ENCODE assay signal across 1 cellular context in the genomic region with DNA sequence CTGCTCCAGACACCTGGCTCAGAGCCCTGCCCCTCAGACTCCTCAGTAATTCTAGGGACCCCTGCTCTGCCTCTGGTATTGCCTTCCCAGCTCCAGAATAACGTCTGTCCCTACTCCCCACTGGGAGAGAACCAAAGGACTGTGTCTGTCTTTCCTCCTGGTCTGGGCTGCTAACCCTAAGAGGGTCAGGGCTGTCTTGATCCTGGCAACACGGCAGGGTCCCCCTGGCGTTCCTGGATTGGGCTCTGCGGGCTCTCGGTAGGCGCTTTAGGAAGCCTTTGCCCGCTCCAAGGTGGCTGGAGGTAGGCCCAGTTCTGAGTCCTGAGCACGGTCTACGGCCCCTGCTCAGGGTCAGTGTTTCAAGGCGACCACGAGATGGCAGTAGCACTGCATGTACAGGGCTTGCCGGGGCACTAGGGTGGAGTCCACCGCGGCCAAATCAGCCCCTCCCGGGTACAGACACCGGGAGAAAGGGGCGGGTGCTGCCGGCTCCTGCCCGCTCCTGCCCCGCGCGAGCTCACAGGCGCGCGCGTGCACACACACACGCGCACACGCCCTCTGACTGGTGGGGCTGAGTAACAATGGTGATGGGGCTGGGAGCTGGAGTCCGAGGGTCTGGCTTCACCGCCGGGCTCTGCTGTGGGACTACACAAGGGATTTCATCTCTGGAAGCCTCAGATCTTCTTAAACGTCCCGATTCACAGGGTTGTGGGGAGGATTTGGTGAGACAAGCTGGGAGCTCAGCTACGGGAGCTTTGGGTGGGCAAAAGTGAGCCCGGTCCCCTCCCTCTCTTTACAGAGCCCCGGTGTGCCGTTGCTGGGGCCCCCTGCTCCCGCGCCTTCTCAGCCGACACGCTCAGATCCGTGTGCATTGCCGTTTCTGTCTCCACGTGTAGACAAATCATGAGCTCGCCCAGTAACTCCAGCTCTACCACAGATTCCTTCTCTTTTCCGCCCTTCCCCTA.
TF ChIP-seq lines count a peak whose summit lies in the region.

No MANE protein-coding gene starts in this region.

TF ChIP-seq in HepG2, 621 proteins besides CTCF, POLR2A, EP300 and RAD21 (continued from another document and continues in another):
- TF ChIP-seq, protein P1, sequence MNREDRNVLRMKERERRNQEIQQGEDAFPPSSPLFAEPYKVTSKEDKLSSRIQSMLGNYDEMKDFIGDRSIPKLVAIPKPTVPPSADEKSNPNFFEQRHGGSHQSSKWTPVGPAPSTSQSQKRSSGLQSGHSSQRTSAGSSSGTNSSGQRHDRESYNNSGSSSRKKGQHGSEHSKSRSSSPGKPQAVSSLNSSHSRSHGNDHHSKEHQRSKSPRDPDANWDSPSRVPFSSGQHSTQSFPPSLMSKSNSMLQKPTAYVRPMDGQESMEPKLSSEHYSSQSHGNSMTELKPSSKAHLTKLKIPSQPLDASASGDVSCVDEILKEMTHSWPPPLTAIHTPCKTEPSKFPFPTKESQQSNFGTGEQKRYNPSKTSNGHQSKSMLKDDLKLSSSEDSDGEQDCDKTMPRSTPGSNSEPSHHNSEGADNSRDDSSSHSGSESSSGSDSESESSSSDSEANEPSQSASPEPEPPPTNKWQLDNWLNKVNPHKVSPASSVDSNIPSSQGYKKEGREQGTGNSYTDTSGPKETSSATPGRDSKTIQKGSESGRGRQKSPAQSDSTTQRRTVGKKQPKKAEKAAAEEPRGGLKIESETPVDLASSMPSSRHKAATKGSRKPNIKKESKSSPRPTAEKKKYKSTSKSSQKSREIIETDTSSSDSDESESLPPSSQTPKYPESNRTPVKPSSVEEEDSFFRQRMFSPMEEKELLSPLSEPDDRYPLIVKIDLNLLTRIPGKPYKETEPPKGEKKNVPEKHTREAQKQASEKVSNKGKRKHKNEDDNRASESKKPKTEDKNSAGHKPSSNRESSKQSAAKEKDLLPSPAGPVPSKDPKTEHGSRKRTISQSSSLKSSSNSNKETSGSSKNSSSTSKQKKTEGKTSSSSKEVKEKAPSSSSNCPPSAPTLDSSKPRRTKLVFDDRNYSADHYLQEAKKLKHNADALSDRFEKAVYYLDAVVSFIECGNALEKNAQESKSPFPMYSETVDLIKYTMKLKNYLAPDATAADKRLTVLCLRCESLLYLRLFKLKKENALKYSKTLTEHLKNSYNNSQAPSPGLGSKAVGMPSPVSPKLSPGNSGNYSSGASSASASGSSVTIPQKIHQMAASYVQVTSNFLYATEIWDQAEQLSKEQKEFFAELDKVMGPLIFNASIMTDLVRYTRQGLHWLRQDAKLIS (CRISPR knock-in tag; IDR thresholded peaks at IDR 0.05) = no peak
- no peak for TF ChIP-seq ELF4 (CRISPR knock-in tag; IDR thresholded peaks at IDR 0.05; ENCODE audit: borderline replicate concordance)
- TF ChIP-seq, protein P2, sequence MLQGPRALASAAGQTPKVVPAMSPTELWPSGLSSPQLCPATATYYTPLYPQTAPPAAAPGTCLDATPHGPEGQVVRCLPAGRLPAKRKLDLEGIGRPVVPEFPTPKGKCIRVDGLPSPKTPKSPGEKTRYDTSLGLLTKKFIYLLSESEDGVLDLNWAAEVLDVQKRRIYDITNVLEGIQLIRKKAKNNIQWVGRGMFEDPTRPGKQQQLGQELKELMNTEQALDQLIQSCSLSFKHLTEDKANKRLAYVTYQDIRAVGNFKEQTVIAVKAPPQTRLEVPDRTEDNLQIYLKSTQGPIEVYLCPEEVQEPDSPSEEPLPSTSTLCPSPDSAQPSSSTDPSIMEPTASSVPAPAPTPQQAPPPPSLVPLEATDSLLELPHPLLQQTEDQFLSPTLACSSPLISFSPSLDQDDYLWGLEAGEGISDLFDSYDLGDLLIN (CRISPR knock-in tag; IDR thresholded peaks at IDR 0.05; ENCODE audit: borderline replicate concordance) = no peak
- peak; percentile 29; the same call in 1 of the 2 replicates for TF ChIP-seq MTF2 (CRISPR knock-in tag; IDR thresholded peaks at IDR 0.05; ENCODE audit: borderline replicate concordance)
- TF ChIP-seq, protein P3, sequence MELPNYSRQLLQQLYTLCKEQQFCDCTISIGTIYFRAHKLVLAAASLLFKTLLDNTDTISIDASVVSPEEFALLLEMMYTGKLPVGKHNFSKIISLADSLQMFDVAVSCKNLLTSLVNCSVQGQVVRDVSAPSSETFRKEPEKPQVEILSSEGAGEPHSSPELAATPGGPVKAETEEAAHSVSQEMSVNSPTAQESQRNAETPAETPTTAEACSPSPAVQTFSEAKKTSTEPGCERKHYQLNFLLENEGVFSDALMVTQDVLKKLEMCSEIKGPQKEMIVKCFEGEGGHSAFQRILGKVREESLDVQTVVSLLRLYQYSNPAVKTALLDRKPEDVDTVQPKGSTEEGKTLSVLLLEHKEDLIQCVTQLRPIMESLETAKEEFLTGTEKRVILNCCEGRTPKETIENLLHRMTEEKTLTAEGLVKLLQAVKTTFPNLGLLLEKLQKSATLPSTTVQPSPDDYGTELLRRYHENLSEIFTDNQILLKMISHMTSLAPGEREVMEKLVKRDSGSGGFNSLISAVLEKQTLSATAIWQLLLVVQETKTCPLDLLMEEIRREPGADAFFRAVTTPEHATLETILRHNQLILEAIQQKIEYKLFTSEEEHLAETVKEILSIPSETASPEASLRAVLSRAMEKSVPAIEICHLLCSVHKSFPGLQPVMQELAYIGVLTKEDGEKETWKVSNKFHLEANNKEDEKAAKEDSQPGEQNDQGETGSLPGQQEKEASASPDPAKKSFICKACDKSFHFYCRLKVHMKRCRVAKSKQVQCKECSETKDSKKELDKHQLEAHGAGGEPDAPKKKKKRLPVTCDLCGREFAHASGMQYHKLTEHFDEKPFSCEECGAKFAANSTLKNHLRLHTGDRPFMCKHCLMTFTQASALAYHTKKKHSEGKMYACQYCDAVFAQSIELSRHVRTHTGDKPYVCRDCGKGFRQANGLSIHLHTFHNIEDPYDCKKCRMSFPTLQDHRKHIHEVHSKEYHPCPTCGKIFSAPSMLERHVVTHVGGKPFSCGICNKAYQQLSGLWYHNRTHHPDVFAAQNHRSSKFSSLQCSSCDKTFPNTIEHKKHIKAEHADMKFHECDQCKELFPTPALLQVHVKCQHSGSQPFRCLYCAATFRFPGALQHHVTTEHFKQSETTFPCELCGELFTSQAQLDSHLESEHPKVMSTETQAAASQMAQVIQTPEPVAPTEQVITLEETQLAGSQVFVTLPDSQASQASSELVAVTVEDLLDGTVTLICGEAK (IDR thresholded peaks at IDR 0.05) = no peak
- TF ChIP-seq, protein P3 (CRISPR knock-in tag; IDR thresholded peaks at IDR 0.05) = no peak
- no peak for TF ChIP-seq CHD2 (IDR thresholded peaks at IDR 0.05; ENCODE audit: low read depth, low read length)
- TF ChIP-seq ZFYVE20 (CRISPR knock-in tag; IDR thresholded peaks at IDR 0.05; ENCODE audit: borderline replicate concordance, low read depth) = no peak
- no peak for TF ChIP-seq ESRRA (CRISPR knock-in tag; IDR thresholded peaks at IDR 0.05; ENCODE audit: low read depth)
- TF ChIP-seq, protein P4, sequence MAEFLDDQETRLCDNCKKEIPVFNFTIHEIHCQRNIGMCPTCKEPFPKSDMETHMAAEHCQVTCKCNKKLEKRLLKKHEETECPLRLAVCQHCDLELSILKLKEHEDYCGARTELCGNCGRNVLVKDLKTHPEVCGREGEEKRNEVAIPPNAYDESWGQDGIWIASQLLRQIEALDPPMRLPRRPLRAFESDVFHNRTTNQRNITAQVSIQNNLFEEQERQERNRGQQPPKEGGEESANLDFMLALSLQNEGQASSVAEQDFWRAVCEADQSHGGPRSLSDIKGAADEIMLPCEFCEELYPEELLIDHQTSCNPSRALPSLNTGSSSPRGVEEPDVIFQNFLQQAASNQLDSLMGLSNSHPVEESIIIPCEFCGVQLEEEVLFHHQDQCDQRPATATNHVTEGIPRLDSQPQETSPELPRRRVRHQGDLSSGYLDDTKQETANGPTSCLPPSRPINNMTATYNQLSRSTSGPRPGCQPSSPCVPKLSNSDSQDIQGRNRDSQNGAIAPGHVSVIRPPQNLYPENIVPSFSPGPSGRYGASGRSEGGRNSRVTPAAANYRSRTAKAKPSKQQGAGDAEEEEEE (CRISPR knock-in tag; IDR thresholded peaks at IDR 0.05; ENCODE audit: borderline replicate concordance) = 0 out of 2 replicates have a peak, but pooled peaks have one; percentile 55
- TF ChIP-seq FLYWCH1 (CRISPR knock-in tag; IDR thresholded peaks at IDR 0.05) = no peak
- no peak; the same call in 1 of the 2 replicates for TF ChIP-seq PHF8 (CRISPR knock-in tag; IDR thresholded peaks at IDR 0.05)
- no peak for TF ChIP-seq CEBPB (IDR thresholded peaks at IDR 0.05; ENCODE audit: borderline replicate concordance, low read depth, low read length)
- TF ChIP-seq ZNF260 (CRISPR knock-in tag; IDR thresholded peaks at IDR 0.05; ENCODE audit: borderline replicate concordance, low read depth) = no peak
- TF ChIP-seq, protein P5, sequence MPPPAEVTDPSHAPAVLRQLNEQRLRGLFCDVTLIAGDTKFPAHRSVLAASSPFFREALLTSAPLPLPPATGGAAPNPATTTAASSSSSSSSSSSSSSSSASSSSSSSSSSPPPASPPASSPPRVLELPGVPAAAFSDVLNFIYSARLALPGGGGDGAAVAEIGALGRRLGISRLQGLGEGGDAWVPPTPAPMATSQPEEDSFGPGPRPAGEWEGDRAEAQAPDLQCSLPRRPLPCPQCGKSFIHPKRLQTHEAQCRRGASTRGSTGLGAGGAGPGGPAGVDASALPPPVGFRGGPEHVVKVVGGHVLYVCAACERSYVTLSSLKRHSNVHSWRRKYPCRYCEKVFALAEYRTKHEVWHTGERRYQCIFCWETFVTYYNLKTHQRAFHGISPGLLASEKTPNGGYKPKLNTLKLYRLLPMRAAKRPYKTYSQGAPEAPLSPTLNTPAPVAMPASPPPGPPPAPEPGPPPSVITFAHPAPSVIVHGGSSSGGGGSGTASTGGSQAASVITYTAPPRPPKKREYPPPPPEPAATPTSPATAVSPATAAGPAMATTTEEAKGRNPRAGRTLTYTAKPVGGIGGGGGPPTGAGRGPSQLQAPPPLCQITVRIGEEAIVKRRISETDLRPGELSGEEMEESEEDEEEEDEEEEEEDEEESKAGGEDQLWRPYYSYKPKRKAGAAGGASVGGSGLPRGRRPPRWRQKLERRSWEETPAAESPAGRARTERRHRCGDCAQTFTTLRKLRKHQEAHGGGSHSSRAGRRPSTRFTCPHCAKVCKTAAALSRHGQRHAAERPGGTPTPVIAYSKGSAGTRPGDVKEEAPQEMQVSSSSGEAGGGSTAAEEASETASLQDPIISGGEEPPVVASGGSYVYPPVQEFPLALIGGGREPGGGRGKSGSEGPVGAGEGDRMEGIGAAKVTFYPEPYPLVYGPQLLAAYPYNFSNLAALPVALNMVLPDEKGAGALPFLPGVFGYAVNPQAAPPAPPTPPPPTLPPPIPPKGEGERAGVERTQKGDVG (CRISPR knock-in tag; IDR thresholded peaks at IDR 0.05; ENCODE audit: borderline replicate concordance) = no peak
- TF ChIP-seq PTBP1 (IDR thresholded peaks at IDR 0.05; ENCODE audit: low read depth, low read length, poor library complexity, severe bottlenecking) = peak; percentile 58
- no peak for TF ChIP-seq ZNF782 (CRISPR knock-in tag; IDR thresholded peaks at IDR 0.05; ENCODE audit: borderline replicate concordance)
- TF ChIP-seq ZNF234 (CRISPR knock-in tag; conservative IDR thresholded peaks at IDR 0.05) = no peak
- 0 out of 2 replicates have a peak, but pooled peaks have one; percentile 34 for TF ChIP-seq ZNF552 (CRISPR knock-in tag; IDR thresholded peaks at IDR 0.05; ENCODE audit: borderline replicate concordance)
- TF ChIP-seq, protein P6, sequence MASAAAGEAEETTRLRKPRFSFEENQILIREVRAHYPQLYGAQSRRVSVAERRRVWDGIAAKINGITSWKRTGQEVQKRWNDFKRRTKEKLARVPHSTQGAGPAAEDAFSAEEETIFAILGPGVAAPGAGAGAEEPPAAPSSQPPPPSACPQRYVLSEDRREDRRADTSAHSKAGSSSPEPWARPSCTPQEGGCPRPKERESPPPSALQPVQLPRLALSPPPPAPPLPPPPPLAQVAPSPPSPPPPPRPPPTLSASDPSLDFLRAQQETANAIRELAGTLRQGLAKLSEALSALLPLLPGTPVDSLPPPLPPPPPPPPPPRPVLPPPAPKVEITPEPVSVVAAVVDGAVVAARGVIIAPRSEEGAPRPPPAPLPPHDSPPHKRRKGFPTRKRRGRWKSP (CRISPR knock-in tag; IDR thresholded peaks at IDR 0.05) = no peak
- TF ChIP-seq SRF (IDR thresholded peaks at IDR 0.05; ENCODE audit: low read depth, low read length) = no peak
- TF ChIP-seq RFX5 (IDR thresholded peaks at IDR 0.05; ENCODE audit: low read depth, low read length) = no peak
- TF ChIP-seq DPF2 (CRISPR knock-in tag; IDR thresholded peaks at IDR 0.05; ENCODE audit: borderline replicate concordance, low read depth) = no peak
- TF ChIP-seq ZNF343 (CRISPR knock-in tag; IDR thresholded peaks at IDR 0.05) = no peak
- TF ChIP-seq KLF12 (CRISPR knock-in tag; IDR thresholded peaks at IDR 0.05; ENCODE audit: borderline replicate concordance) = peak; percentile 83; the same call in 1 of the 2 replicates
- no peak for TF ChIP-seq RFX3 (CRISPR knock-in tag; IDR thresholded peaks at IDR 0.05)
- no peak for TF ChIP-seq ZNF660 (CRISPR knock-in tag; IDR thresholded peaks at IDR 0.05; ENCODE audit: borderline replicate concordance, low read depth)
- TF ChIP-seq ZSCAN22 (CRISPR knock-in tag; IDR thresholded peaks at IDR 0.05) = no peak
- no peak for TF ChIP-seq ZNF788 (CRISPR knock-in tag; IDR thresholded peaks at IDR 0.05; ENCODE audit: borderline replicate concordance)
- TF ChIP-seq ZNF879 (CRISPR knock-in tag; IDR thresholded peaks at IDR 0.05) = no peak
- no peak for TF ChIP-seq FOXA1 (IDR thresholded peaks at IDR 0.05)
- TF ChIP-seq FOXA1 (CRISPR knock-in tag; IDR thresholded peaks at IDR 0.05) = no peak
- TF ChIP-seq, protein P7, sequence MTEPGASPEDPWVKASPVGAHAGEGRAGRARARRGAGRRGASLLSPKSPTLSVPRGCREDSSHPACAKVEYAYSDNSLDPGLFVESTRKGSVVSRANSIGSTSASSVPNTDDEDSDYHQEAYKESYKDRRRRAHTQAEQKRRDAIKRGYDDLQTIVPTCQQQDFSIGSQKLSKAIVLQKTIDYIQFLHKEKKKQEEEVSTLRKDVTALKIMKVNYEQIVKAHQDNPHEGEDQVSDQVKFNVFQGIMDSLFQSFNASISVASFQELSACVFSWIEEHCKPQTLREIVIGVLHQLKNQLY (CRISPR knock-in tag; IDR thresholded peaks at IDR 0.05) = no peak
